Comparison of ENCODE assay signal across 14 cellular contexts in the genomic region with DNA sequence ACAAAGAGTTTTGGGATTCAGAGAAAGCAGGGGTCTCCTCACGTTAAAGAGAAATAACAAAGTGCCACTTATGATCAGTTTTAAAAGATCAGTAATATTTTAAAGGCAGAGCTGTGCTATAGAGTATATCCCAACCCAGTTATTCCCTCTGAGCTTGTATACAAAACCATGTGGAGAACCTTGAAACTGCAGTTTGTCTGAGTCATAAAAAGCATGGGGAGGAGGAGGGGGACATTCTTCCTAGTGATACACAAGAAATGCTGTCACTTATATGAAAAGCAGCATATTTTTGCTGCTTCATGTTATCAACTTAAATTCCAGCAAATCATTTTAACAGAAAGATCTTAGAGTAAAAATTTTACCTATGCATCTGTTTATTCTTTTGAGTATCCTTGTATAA.
DNase-seq lines count a peak whose midpoint lies in the region; ATAC-seq, FAIRE-seq and TF ChIP-seq lines count a peak whose summit lies in the region.
"Had no signal": no experiment of that assay in that cellular context is flagged by ENCODE, and none has a peak within 500 bp of the region (broad histone marks: within the 10 kb centered on the region; RNA-seq: fewer than 3 reads in every experiment).

No MANE protein-coding gene starts in this region.

- TF ChIP-seq EP300 in transverse colon (IDR thresholded peaks at IDR 0.05; ENCODE audit: low read depth): no peak

- no peak for TF ChIP-seq CTCF in transverse colon (IDR thresholded peaks at IDR 0.05)

- peaks cover 0 to 11% (median 4%) of the 10 kb centered on the region in 4 donors for H3K4me1 ChIP-seq in transverse colon
- H3K4me1 ChIP-seq: pancreas had no signal

- H3K9me3 ChIP-seq in transverse colon: no peaks in the 10 kb centered on the region
- H3K9me3 ChIP-seq: pancreas had no signal

- in situ Hi-C loops in transverse colon (cut with MboI; ENCODE audit: low pct_ligation_motif_present in 1 of 4, low pct_unique_long_range_greater_than_20kb in 1 of 4, low sequenced_read_pairs in 3 of 4): no loop called here

- intact Hi-C loops in transverse colon (cut with DNase I; ENCODE audit: low total_unique reads): no loop called here

- DNase-seq in H54 (ENCODE audit: insufficient read length, low spot score) (peak; percentile 11), OCI-M1 (lab: John Stamatoyannopoulos, UW) (peak; percentile 24), epithelial cell of prostate (ENCODE audit: low read depth, low spot score) (peak; percentile 5), renal cortical epithelial cell (ENCODE audit: low read depth) (peak; percentile 33), left lobe of liver (ENCODE audit: low spot score) (no peak), transverse colon (no peak)
- DNase-seq: activated CD4-positive, alpha-beta T cell treated with anti-CD3 and anti-CD28 coated beads for 4 hours; central memory CD4-positive, alpha-beta T cell; NCI-H774; pancreas; stimulated activated CD4-positive, alpha-beta T cell treated with anti-CD3 and anti-CD28 coated beads, Interleukin-2, amount 100 ng/mL, for 24 hours; stimulated activated naive CD4-positive, alpha-beta T cell had no signal

- peak; percentile 85 for FAIRE-seq in H54 (lab: Jason Lieb, UNC)
- FAIRE-seq: pancreas had no signal

- no peaks in the 10 kb centered on the region for H3K36me3 ChIP-seq in transverse colon
- H3K36me3 ChIP-seq: pancreas had no signal

- H3K27ac ChIP-seq in epithelial cell of prostate (no peak overlapping the region), transverse colon (no peak overlapping the region)
- H3K27ac ChIP-seq: HL-60, pancreas had no signal

- H3K4me3 ChIP-seq in transverse colon: no peak overlapping the region
- H3K4me3 ChIP-seq: pancreas had no signal

- TF ChIP-seq POLR2A in H54 (IDR thresholded peaks at IDR 0.05; ENCODE audit: low read depth, low read length) (no peak), transverse colon (IDR thresholded peaks at IDR 0.05) (no peak)

- no peaks in the 10 kb centered on the region for H3K27me3 ChIP-seq in transverse colon
- H3K27me3 ChIP-seq: pancreas had no signal

- WGBS in transverse colon (ENCODE audit: low coverage in 1 of 2), 2 donors: 94 to 100% methylated on average over 1 of the region's 1 CpG

- no peak for ATAC-seq in left lobe of liver
- ATAC-seq in HG02938 (IDR thresholded peaks at IDR 0.05; ENCODE audit: unreplicated experiment): no peak
- ATAC-seq: pancreas had no signal

Comparison
In these comparisons a context has a peak if more than half of its experiments do, and no peak if none do; other contexts are left out.
1. DNase-seq: peak in H54 (single experiment), OCI-M1 (single experiment), epithelial cell of prostate (single experiment) and renal cortical epithelial cell (single experiment); none in left lobe of liver (single experiment) and transverse colon (single experiment).